Comparison of ENCODE assay signal across 2 cellular contexts in the genomic region with DNA sequence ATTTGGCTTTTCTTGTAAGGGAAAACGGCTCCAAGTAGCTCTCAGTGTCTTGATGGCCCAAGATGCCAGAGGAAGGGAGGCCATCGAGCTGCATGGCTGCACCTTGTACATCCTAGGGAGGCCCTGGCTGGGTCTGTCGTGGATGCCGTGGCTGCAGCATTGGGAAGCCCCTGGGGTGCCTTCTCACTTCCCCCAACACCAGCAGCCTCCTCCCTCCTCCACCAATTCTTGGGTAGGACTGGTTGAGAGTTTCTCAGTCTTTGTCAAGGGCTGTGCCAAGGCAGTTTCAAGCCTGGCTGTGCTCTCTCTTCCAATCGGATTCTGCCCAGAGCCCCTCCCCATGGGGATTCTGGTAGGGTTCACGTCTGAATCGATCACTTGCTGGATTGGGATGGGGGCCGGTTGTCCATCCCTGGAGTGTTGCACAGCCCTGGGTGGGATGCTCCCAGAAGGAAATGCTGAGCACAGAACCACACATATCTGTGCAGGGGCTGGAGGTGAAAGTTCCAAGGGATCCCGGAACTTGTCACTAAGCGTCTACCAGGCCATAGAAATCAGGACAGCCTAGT.
TF ChIP-seq lines count a peak whose summit lies in the region.

No MANE protein-coding gene starts in this region.

TF ChIP-seq in GM12891, 5 proteins besides CTCF, POLR2A, EP300 and RAD21:
- no peak for TF ChIP-seq SPI1 (IDR thresholded peaks at IDR 0.05; ENCODE audit: low read depth, low read length)
- no peak for TF ChIP-seq POU2F2 (IDR thresholded peaks at IDR 0.05; ENCODE audit: low read depth, low read length)
- TF ChIP-seq PAX5 (IDR thresholded peaks at IDR 0.05; ENCODE audit: insufficient read depth, low read length, severe bottlenecking), result no peak
- no peak for TF ChIP-seq POLR2AphosphoS5 (IDR thresholded peaks at IDR 0.05; ENCODE audit: low read depth, low read length)
- no peak for TF ChIP-seq TAF1 (IDR thresholded peaks at IDR 0.05; ENCODE audit: low read depth, low read length)

TF ChIP-seq in HepG2, 621 proteins besides CTCF, POLR2A, EP300 and RAD21:
- TF ChIP-seq, protein P1, sequence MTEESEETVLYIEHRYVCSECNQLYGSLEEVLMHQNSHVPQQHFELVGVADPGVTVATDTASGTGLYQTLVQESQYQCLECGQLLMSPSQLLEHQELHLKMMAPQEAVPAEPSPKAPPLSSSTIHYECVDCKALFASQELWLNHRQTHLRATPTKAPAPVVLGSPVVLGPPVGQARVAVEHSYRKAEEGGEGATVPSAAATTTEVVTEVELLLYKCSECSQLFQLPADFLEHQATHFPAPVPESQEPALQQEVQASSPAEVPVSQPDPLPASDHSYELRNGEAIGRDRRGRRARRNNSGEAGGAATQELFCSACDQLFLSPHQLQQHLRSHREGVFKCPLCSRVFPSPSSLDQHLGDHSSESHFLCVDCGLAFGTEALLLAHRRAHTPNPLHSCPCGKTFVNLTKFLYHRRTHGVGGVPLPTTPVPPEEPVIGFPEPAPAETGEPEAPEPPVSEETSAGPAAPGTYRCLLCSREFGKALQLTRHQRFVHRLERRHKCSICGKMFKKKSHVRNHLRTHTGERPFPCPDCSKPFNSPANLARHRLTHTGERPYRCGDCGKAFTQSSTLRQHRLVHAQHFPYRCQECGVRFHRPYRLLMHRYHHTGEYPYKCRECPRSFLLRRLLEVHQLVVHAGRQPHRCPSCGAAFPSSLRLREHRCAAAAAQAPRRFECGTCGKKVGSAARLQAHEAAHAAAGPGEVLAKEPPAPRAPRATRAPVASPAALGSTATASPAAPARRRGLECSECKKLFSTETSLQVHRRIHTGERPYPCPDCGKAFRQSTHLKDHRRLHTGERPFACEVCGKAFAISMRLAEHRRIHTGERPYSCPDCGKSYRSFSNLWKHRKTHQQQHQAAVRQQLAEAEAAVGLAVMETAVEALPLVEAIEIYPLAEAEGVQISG (CRISPR knock-in tag; IDR thresholded peaks at IDR 0.05), result 0 out of 2 replicates have a peak, but pooled peaks have one; percentile 8
- no peak for TF ChIP-seq TBL1XR1 (IDR thresholded peaks at IDR 0.05; ENCODE audit: borderline replicate concordance, low read length, partially characterized antibody)
- TF ChIP-seq ZNF296 (CRISPR knock-in tag; conservative IDR thresholded peaks at IDR 0.05), result no peak
- TF ChIP-seq ZNF350 (CRISPR knock-in tag; IDR thresholded peaks at IDR 0.05; ENCODE audit: borderline replicate concordance, low read depth), result no peak
- TF ChIP-seq, protein P2, sequence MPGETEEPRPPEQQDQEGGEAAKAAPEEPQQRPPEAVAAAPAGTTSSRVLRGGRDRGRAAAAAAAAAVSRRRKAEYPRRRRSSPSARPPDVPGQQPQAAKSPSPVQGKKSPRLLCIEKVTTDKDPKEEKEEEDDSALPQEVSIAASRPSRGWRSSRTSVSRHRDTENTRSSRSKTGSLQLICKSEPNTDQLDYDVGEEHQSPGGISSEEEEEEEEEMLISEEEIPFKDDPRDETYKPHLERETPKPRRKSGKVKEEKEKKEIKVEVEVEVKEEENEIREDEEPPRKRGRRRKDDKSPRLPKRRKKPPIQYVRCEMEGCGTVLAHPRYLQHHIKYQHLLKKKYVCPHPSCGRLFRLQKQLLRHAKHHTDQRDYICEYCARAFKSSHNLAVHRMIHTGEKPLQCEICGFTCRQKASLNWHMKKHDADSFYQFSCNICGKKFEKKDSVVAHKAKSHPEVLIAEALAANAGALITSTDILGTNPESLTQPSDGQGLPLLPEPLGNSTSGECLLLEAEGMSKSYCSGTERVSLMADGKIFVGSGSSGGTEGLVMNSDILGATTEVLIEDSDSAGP (CRISPR knock-in tag; IDR thresholded peaks at IDR 0.05; ENCODE audit: borderline replicate concordance), result 0 out of 2 replicates have a peak, but pooled peaks have one; percentile 2
- TF ChIP-seq SKI (IDR thresholded peaks at IDR 0.05; ENCODE audit: partially characterized antibody), result no peak
- TF ChIP-seq ZNF773 (CRISPR knock-in tag; IDR thresholded peaks at IDR 0.05; ENCODE audit: borderline replicate concordance), result no peak
- TF ChIP-seq, protein P3, sequence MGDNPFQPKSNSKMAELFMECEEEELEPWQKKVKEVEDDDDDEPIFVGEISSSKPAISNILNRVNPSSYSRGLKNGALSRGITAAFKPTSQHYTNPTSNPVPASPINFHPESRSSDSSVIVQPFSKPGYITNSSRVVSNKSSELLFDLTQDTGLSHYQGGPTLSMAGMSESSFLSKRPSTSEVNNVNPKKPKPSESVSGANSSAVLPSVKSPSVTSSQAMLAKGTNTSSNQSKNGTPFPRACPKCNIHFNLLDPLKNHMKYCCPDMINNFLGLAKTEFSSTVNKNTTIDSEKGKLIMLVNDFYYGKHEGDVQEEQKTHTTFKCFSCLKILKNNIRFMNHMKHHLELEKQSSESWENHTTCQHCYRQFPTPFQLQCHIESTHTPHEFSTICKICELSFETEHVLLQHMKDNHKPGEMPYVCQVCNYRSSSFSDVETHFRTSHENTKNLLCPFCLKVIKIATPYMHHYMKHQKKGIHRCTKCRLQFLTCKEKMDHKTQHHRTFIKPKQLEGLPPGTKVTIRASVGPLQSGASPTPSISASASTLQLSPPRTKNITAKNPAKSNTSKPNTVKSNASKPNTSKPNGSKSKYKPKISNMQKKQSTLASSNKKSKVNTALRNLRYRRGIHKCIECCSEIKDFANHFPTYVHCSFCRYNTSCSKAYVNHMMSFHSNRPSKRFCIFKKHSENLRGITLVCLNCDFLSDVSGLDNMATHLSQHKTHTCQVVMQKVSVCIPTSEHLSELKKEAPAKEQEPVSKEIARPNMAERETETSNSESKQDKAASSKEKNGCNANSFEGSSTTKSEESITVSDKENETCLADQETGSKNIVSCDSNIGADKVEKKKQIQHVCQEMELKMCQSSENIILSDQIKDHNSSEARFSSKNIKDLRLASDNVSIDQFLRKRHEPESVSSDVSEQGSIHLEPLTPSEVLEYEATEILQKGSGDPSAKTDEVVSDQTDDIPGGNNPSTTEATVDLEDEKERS (CRISPR knock-in tag; IDR thresholded peaks at IDR 0.05), result no peak
